8 cellular contexts compared by ENCODE assay signal in genomic region chr11:33687733-33688479, GRCh38. TPM values are rescaled to one million over a fixed set of nuclear protein-coding genes. Genes with fewer than 3 reads are reported as not detected.
A peak's percentile ranks its signal among the peaks of the same experiment; 100 is the strongest.
DNase-seq lines count a peak whose midpoint lies in the region; ATAC-seq and TF ChIP-seq lines count a peak whose summit lies in the region.

No MANE protein-coding gene starts in this region.

- no peak overlapping the region for H3K4me3 ChIP-seq in cardiac fibroblast (replicated peaks in 1 of 2; ENCODE audit: low read depth in 2 of 2, low read length in 2 of 2)

- peak; percentile 77 for TF ChIP-seq CTCF in cardiac fibroblast (IDR thresholded peaks at IDR 0.05; ENCODE audit: low read depth, low read length)

- ATAC-seq in HG03432 (IDR thresholded peaks at IDR 0.05; ENCODE audit: unreplicated experiment) (peak; percentile 61), HG02588 (IDR thresholded peaks at IDR 0.05; ENCODE audit: unreplicated experiment) (no peak)

- DNase-seq in activated CD4-positive, alpha-beta T cell treated with anti-CD3 and anti-CD28 coated beads for 48 hours = peak; percentile 24
- DNase-seq in activated CD4-positive, alpha-beta T cell treated with anti-CD3 and anti-CD28 coated beads for 4 hours = no peak
- DNase-seq in NCI-H69 (lab: John Stamatoyannopoulos, UW) (peak; percentile 90), cardiac fibroblast (ENCODE audit: low read depth in 2 of 2) (peak; percentile 85 to 87), lung microvascular endothelial cell (ENCODE audit: low read depth in 2 of 2) (peak; percentile 78 to 86), GF-D8 (lab: John Stamatoyannopoulos, UW) (no peak)

RNA-seq across cellular contexts. Expression of gene C11orf91, which starts 12.7 kb away (rescaled TPM):
- total RNA-seq in lung microvascular endothelial cell = under 0.01 TPM in 1 of 2 replicates, not detected in the other

RNA-seq across cellular contexts. Expression of gene CD59, which starts 48.3 kb away (rescaled TPM):
- 530 and 1,137 TPM in 2 replicates for total RNA-seq in lung microvascular endothelial cell

Comparison
In these comparisons a context has a peak if more than half of its experiments do, and no peak if none do; other contexts are left out.
1. DNase-seq: peak in activated CD4-positive, alpha-beta T cell treated with anti-CD3 and anti-CD28 coated beads for 48 hours (single experiment), NCI-H69 (single experiment), cardiac fibroblast (2 of 2) and lung microvascular endothelial cell (2 of 2); none in activated CD4-positive, alpha-beta T cell treated with anti-CD3 and anti-CD28 coated beads for 4 hours (0 of 2) and GF-D8 (single experiment).